ENCODE assay signal across 7 cellular contexts in genomic region chr5:125484272-125485002, GRCh38.
DNase-seq lines count a peak whose midpoint lies in the region; ATAC-seq, FAIRE-seq and TF ChIP-seq lines count a peak whose summit lies in the region.

No MANE protein-coding gene starts in this region.

- intact Hi-C loops in IMR-90 (cut with micrococcal nuclease) (loop anchor here (1.0 to 10.0 kb wide), 7 partner anchors 72 to 834 kb away; no protein-coding TSS in a partner anchor), pancreas (cut with DNase I) (no loop called here)

- peak overlapping the region; percentile 42; the same call in 1 of the 3 replicates for H2BK15ac ChIP-seq in IMR-90 (ENCODE audit: low read depth, low read length)

- no peak for TF ChIP-seq RAD21 in IMR-90 (IDR thresholded peaks at IDR 0.05; ENCODE audit: low read length)

- H3K56ac ChIP-seq in IMR-90 (ENCODE audit: extremely low read depth, insufficient read depth, low read length), result peak overlapping the region; percentile 60; the same call in 1 of the 2 replicates

- peak overlapping the region; percentile 69; the same call in 1 of the 2 replicates for H3K18ac ChIP-seq in IMR-90 (ENCODE audit: low read depth, low read length)

- POLR2A ChIA-PET in IMR-90 (lab: Charles Lee; ENCODE audit: unreplicated experiment), result interaction anchor here (0.5 kb wide), 1 partner anchor 75 kb away, joined by 3 read pairs; no protein-coding TSS in a partner anchor

- no peak for TF ChIP-seq POLR2A in IMR-90 (IDR thresholded peaks at IDR 0.05; ENCODE audit: low read depth, low read length)

- dilution Hi-C loops in IMR-90 (cut with HindIII; ENCODE audit: low sequenced_read_pairs, unreplicated experiment), result no loop called here

- H3K36me3 ChIP-seq in IMR-90 (ENCODE audit: control insufficient read depth, insufficient read depth, low read length) (no peaks in the 10 kb centered on the region), SK-N-MC (ENCODE audit: insufficient read depth, low read length) (no peaks in the 10 kb centered on the region), pancreas (no peaks in the 10 kb centered on the region)

- peak overlapping the region; percentile 57 for H2BK120ac ChIP-seq in IMR-90 (ENCODE audit: low read depth, low read length)

- no peak for TF ChIP-seq CTCF in IMR-90 (conservative IDR thresholded peaks at IDR 0.05; ENCODE audit: low read depth, low read length)
- no peak for TF ChIP-seq CTCF in pancreas (IDR thresholded peaks at IDR 0.05)

- in situ Hi-C loops in IMR-90 (cut with MboI; ENCODE audit: low sequenced_read_pairs), result loop anchor here (10.0 kb wide), 1 partner anchor 740 kb away; the partner anchor contains the start of gene ZNF608

- H3K9ac ChIP-seq in IMR-90 (ENCODE audit: low read depth, low read length), result no peak overlapping the region
- H3K9ac ChIP-seq in SK-N-MC (ENCODE audit: insufficient read length), result no peak overlapping the region

- peak overlapping the region; percentile 46; the same call in 1 of the 2 replicates for H3K23ac ChIP-seq in IMR-90 (ENCODE audit: low read depth, low read length)

- H3K4me1 ChIP-seq in IMR-90 (ENCODE audit: control insufficient read depth, insufficient read depth, low read length) (peaks cover 9% of the 10 kb centered on the region), pancreas (peaks cover 0 to 4% (median 0%) of the 10 kb centered on the region in 3 donors)

- H4K91ac ChIP-seq in IMR-90 (ENCODE audit: insufficient read depth, low read depth, low read length), result peak overlapping the region; percentile 45; the same call in 1 of the 2 replicates

- H3K27me3 ChIP-seq in IMR-90 (ENCODE audit: control insufficient read depth, insufficient read depth, low read length) (no peaks in the 10 kb centered on the region; the same call in 1 of the 2 replicates), pancreas (no peaks in the 10 kb centered on the region)

- no TSS peak for BruUV-seq in IMR-90 (replicated peaks; lab: Mats Ljungman, UMichigan)

- CTCF ChIA-PET in IMR-90 (lab: Yijun Ruan, JAX), result interaction anchor here (1.0 to 1.1 kb wide), 2 partner anchors 71 to 349 kb away, joined by 3 to 4 read pairs; no protein-coding TSS in a partner anchor

- peak overlapping the region; percentile 87 for H2BK5ac ChIP-seq in IMR-90 (ENCODE audit: low read depth, low read length, poor library complexity, severe bottlenecking)

- H4K5ac ChIP-seq in IMR-90 (ENCODE audit: low read depth, low read length), result peak overlapping the region; percentile 15; the same call in 1 of the 2 replicates

- H2AK5ac ChIP-seq in IMR-90 (ENCODE audit: low read depth, low read length), result peak overlapping the region; percentile 33; the same call in 1 of the 2 replicates

- H2AK9ac ChIP-seq in IMR-90 (replicated peaks; ENCODE audit: low read depth, low read length, poor library complexity), result no peak overlapping the region

- DNase-seq in IMR-90 (peak; percentile 93), SK-N-MC (ENCODE audit: low read depth, low spot score) (no peak), globus pallidus (ENCODE audit: low spot score) (peak; percentile 91), pancreas (peak in 5 of 6 donors; percentile 18 to 46 (median 20)), NK-92 (lab: John Stamatoyannopoulos, UW; ENCODE audit: unreplicated experiment) (no peak)
- DNase-seq in activated effector memory CD4-positive, alpha-beta T cell treated with anti-CD3 and anti-CD28 coated beads, Interleukin-2, amount 50 U/mL, for 16 hours, result no peak

- peak overlapping the region; percentile 0; the same call in 1 of the 2 replicates for H3K4me3 ChIP-seq in IMR-90 (ENCODE audit: insufficient read depth, low read depth, low read length)
- peak overlapping the region; percentile 52 for H3K4me3 ChIP-seq in SK-N-MC
- H3K4me3 ChIP-seq in pancreas, result no peak overlapping the region

- FAIRE-seq in pancreas (lab: Jason Lieb, UNC), result no peak

- H4K8ac ChIP-seq in IMR-90 (ENCODE audit: low read depth in 2 of 2, low read length in 2 of 2), result peak overlapping the region in 1 of 2 experiments; percentile 45; a peak in 2 of 4 replicates

- H3K27ac ChIP-seq in IMR-90 (ENCODE audit: insufficient read depth, low read length) (peak overlapping the region; percentile 87), SK-N-MC (no peak overlapping the region), pancreas (peak overlapping the region in 3 of 4 donors; percentile 16 to 75 (median 72))

- H3K9me3 ChIP-seq in IMR-90 (ENCODE audit: control insufficient read depth, insufficient read depth, low read length), result no peaks in the 10 kb centered on the region
- H3K9me3 ChIP-seq in SK-N-MC (ENCODE audit: low read depth, low read length), result no peaks in the 10 kb centered on the region
- no peaks in the 10 kb centered on the region for H3K9me3 ChIP-seq in pancreas

- ATAC-seq in IMR-90 (ENCODE audit: low read depth) (peak; percentile 71), pancreas (peak; percentile 62 to 88 (median 82)), HG03378 (IDR thresholded peaks at IDR 0.05; ENCODE audit: unreplicated experiment) (no peak)

- peak overlapping the region; percentile 54 for H3K4ac ChIP-seq in IMR-90 (ENCODE audit: low read depth, low read length)

- peak overlapping the region; percentile 71 for H3K4me2 ChIP-seq in IMR-90 (ENCODE audit: low read depth, low read length)

- no peak overlapping the region for H2AFZ ChIP-seq in IMR-90 (replicated peaks; ENCODE audit: low read length, poor library complexity)

- peaks cover 5% of the 10 kb centered on the region; the same call in 1 of the 2 replicates for H4K20me1 ChIP-seq in IMR-90 (ENCODE audit: insufficient read depth, low read length)

- no CpG with 5 or more reads among the region's 8 CpGs for WGBS in IMR-90 (ENCODE audit: extremely low coverage in 2 of 2, insufficient read length in 1 of 2), 2 experiments
- WGBS in pancreas, 2 donors, result 28 to 33% methylated on average over 8 of the region's 8 CpGs

- H3K9me1 ChIP-seq in IMR-90 (ENCODE audit: insufficient read depth, low read length), result 0 out of 2 replicates have a peak, but pooled peaks cover 2% of the 10 kb centered on the region

- H3K14ac ChIP-seq in IMR-90 (replicated peaks; ENCODE audit: low read depth, low read length), result 0 out of 2 replicates have a peak overlapping the region, but pooled peaks have one; percentile 4

- no peaks in the 10 kb centered on the region for H3K79me1 ChIP-seq in IMR-90 (ENCODE audit: low read depth in 1 of 2, low read length in 2 of 2)

- peak overlapping the region; percentile 73 for H2BK20ac ChIP-seq in IMR-90 (ENCODE audit: low read depth, low read length)

TF ChIP-seq in IMR-90, 13 proteins besides CTCF, POLR2A, EP300 and RAD21:
- TF ChIP-seq CEBPB (IDR thresholded peaks at IDR 0.05; ENCODE audit: low read depth, low read length), result peak; percentile 81; the same call in 1 of the 2 replicates
- TF ChIP-seq NFE2L2 (IDR thresholded peaks at IDR 0.05; ENCODE audit: low read depth, low read length), result peak; percentile 25; the same call in 1 of the 2 replicates
- TF ChIP-seq SMC3 (IDR thresholded peaks at IDR 0.05; ENCODE audit: low read depth, low read length), result no peak
TF ChIP-seq in IMR-90: peak in this region for 2.

Comparison
In these comparisons a context has a peak if more than half of its experiments do, and no peak if none do; other contexts are left out.
1. DNase-seq: peak in IMR-90 (single experiment), globus pallidus (single experiment) and pancreas (5 of 6); none in SK-N-MC (single experiment), NK-92 (single experiment) and activated effector memory CD4-positive, alpha-beta T cell treated with anti-CD3 and anti-CD28 coated beads, Interleukin-2, amount 50 U/mL, for 16 hours (single experiment).
2. H3K4me3 ChIP-seq: peak in IMR-90 (single experiment) and SK-N-MC (single experiment); none in pancreas (0 of 4).